Comparison of ENCODE assay signal across 31 cellular contexts in the genomic region with DNA sequence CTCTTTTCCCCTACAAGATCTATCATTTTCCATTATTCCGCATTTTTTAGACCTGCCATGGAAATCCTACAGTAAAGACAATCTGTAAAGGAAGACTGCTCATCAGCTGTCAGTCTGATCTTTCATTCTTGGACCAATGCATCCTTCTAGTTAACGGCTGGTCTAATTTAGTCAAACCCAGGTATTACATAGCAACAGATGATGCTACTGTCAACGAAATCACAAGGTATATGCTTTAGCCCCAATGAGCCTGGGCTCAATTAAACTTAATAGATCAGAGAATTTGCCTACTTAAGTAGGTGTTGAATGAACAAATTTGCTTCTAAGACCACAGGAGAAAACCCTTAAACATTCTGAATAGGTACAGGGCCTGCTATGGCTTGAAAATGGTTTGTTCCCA.
"Had no signal": no experiment of that assay in that cellular context is flagged by ENCODE, and none has a peak within 500 bp of the region (broad histone marks: within the 10 kb centered on the region; RNA-seq: fewer than 3 reads in every experiment).

No MANE protein-coding gene starts in this region.

- FAIRE-seq: colon had no signal

- H3K4me1 ChIP-seq: body of pancreas had no signal

- H3K36me3 ChIP-seq: adrenal gland, esophagus muscularis mucosa, gastrocnemius medialis, heart left ventricle had no signal

- H3K4me3 ChIP-seq: adrenal gland, body of pancreas, esophagus muscularis mucosa, gastrocnemius medialis, heart left ventricle had no signal

- DNase-seq: activated CD4-positive, alpha-beta memory T cell treated with anti-CD3 and anti-CD28 coated beads for 36 hours; activated CD4-positive, alpha-beta T cell treated with anti-CD3 and anti-CD28 coated beads for 36 hours; activated CD4-positive, alpha-beta T cell treated with anti-CD3 and anti-CD28 coated beads, Interleukin-2, amount 10 ng/mL, durations not matched to agents 24 days and 14 days; activated CD4-positive, CD25-positive, alpha-beta regulatory T cell; activated CD4-positive, CD25-positive, alpha-beta regulatory T cell treated with anti-CD3 and anti-CD28 coated beads, Interleukin-2, amount 50 U/mL, for 72 hours; activated CD8-positive, alpha-beta memory T cell treated with anti-CD3 and anti-CD28 coated beads, Interleukin-2, amount 10 ng/mL, durations not matched to agents 7 days and 5 days; activated CD8-positive, alpha-beta memory T cell treated with anti-CD3 and anti-CD28 coated beads, Interleukin-2, amount 50 U/mL, for 4 hours; activated CD8-positive, alpha-beta T cell treated with anti-CD3 and anti-CD28 coated beads, Interleukin-2, amount 10 ng/mL, durations not matched to agents 7 days and 5 days; activated effector memory CD4-positive, alpha-beta T cell treated with anti-CD3 and anti-CD28 coated beads, Interleukin-2, amount 50 U/mL, for 16 hours; activated naive CD4-positive, alpha-beta T cell treated with anti-CD3 and anti-CD28 coated beads for 36 hours; activated naive CD8-positive, alpha-beta T cell treated with anti-CD3 and anti-CD28 coated beads for 36 hours; activated naive CD8-positive, alpha-beta T cell treated with anti-CD3 and anti-CD28 coated beads, Interleukin-2, amount 50 U/mL, for 24 hours; activated T-cell treated with anti-CD3 and anti-CD28 coated beads, Interleukin-2, amount 50 U/mL, for 1 hour; activated T-cell treated with anti-CD3 and anti-CD28 coated beads, Interleukin-2, amount 50 U/mL, for 48 hours; adrenal gland; amygdala; aorta; body of pancreas; caudate nucleus; cortex of kidney; dermis blood vessel endothelial cell; effector CD4-positive, alpha-beta T cell; effector memory CD8-positive, alpha-beta T cell; erythroblast; foreskin keratinocyte; gastrocnemius medialis; glutamatergic neuron; heart left ventricle; T-helper 2 cell had no signal

- H3K9me3 ChIP-seq: adrenal gland, body of pancreas, esophagus muscularis mucosa, gastrocnemius medialis, heart left ventricle had no signal

- ATAC-seq: activated CD4-positive, alpha-beta T cell treated with anti-CD3 and anti-CD28 coated beads for 36 hours; activated CD8-positive, alpha-beta memory T cell treated with anti-CD3 and anti-CD28 coated beads, Interleukin-2, amount 10 ng/mL, durations not matched to agents 7 days and 5 days; activated CD8-positive, alpha-beta T cell treated with anti-CD3 and anti-CD28 coated beads, Interleukin-2, amount 10 ng/mL, durations not matched to agents 7 days and 5 days; body of pancreas; effector memory CD8-positive, alpha-beta T cell; foreskin keratinocyte; gastrocnemius medialis; heart left ventricle had no signal

- H3K27me3 ChIP-seq: adrenal gland, body of pancreas, esophagus muscularis mucosa, foreskin keratinocyte, gastrocnemius medialis, heart left ventricle had no signal

- H3K27ac ChIP-seq: adrenal gland, body of pancreas, esophagus muscularis mucosa, foreskin keratinocyte, gastrocnemius medialis, heart left ventricle had no signal
